ENCODE assay signal across 14 cellular contexts in the genomic region with DNA sequence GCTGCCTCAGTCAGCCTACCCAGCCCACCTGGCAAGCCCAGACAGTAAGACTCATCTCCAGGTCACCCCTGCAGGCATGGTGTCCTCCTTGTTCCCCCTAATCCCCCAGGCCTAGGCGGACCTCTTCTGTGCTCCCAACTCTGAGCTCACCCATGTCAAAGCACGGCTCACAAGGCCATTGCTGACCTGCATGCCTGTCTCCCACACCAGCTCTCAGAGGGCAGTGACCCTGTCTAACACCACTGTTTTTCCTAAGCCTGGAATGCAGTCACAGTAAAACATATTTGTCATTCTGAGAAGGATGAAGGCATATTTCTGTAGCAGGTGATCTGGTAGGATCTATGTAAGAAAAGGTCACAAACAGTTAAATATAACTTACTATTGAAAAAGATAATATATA.
DNase-seq lines count a peak whose midpoint lies in the region; ATAC-seq and TF ChIP-seq lines count a peak whose summit lies in the region.
"Had no signal": no experiment of that assay in that cellular context is flagged by ENCODE, and none has a peak within 500 bp of the region (broad histone marks: within the 10 kb centered on the region; RNA-seq: fewer than 3 reads in every experiment).

No MANE protein-coding gene starts in this region.

- H3K27me3 Mint-ChIP-seq in HFFc6 (ENCODE audit: insufficient read depth) = peaks cover 51% of the 10 kb centered on the region
- H3K27me3 Mint-ChIP-seq in mesothelial cell of epicardium (ENCODE audit: low read depth) = peaks cover 3% of the 10 kb centered on the region

- H3K4me3 Mint-ChIP-seq in HFFc6 (peak overlapping the region; percentile 34; the same call in 1 of the 2 replicates), mesothelial cell of epicardium (no peak overlapping the region)
- H3K4me3 Mint-ChIP-seq: central memory CD8-positive, alpha-beta T cell; stimulated activated naive B cell treated with anti-CD40 and anti-IgM and Interleukin-4, amounts not matched to agents 10 μg/mL and 1 μg/mL and 100 μg/mL, for 72 hours had no signal

- no peak overlapping the region for H3K4me3 ChIP-seq in ectodermal cell (ENCODE audit: insufficient read depth, low read depth, low read length)
- no peak overlapping the region for H3K4me3 ChIP-seq in testis

- TF ChIP-seq POLR2A in testis (IDR thresholded peaks at IDR 0.05) = no peak

- WGBS in ectodermal cell, 2 experiments = 73 to 78% methylated on average over 2 of the region's 2 CpGs
- 20 to 34% methylated on average over 2 of the region's 2 CpGs for WGBS in testis, 2 donors

- H3K27me3 ChIP-seq in ectodermal cell (ENCODE audit: control insufficient read depth, insufficient read depth, low read length, poor library complexity, severe bottlenecking) = no peaks in the 10 kb centered on the region
- H3K27me3 ChIP-seq in testis = no peaks in the 10 kb centered on the region

- H3K27ac Mint-ChIP-seq in HFFc6 (peak overlapping the region; percentile 63), mesothelial cell of epicardium (peak overlapping the region; percentile 47)
- H3K27ac Mint-ChIP-seq: stimulated activated naive B cell treated with anti-CD40 and anti-IgM and Interleukin-4, amounts not matched to agents 10 μg/mL and 1 μg/mL and 100 μg/mL, for 72 hours had no signal

- no peak for TF ChIP-seq CTCF in HFFc6 (IDR thresholded peaks at IDR 0.05)
- no peak for TF ChIP-seq CTCF in mesothelial cell of epicardium (IDR thresholded peaks at IDR 0.05; ENCODE audit: unreplicated experiment)
- TF ChIP-seq CTCF in testis (IDR thresholded peaks at IDR 0.05) = no peak

- ATAC-seq in HG02973 (IDR thresholded peaks at IDR 0.05; ENCODE audit: unreplicated experiment) = no peak
- ATAC-seq: Panc1 had no signal

- DNase-seq in HFFc6 (no peak), mesothelial cell of epicardium (ENCODE audit: low spot score in 2 of 2, unreplicated experiment in 2 of 2) (no peak), testis (no peak), NCI-H1930 (lab: John Stamatoyannopoulos, UW) (no peak), AG08396 (ENCODE audit: low spot score) (no peak)
- DNase-seq: activated CD4-positive, alpha-beta T cell treated with anti-CD3 and anti-CD28 coated beads, Interleukin-2, amount 50 U/mL, for 48 hours; activated effector memory CD4-positive, alpha-beta T cell treated with Interleukin-2 at 50 U/mL for 16 hours; stimulated activated CD4-positive, alpha-beta T cell treated with anti-CD3 and anti-CD28 coated beads, Interleukin-4, amount 100 ng/mL, for 1 hour; stimulated activated naive B cell treated with anti-CD40 and anti-IgM and Interleukin-4, amounts not matched to agents 10 μg/mL and 1 μg/mL and 100 μg/mL, for 72 hours; T-helper 2 cell had no signal

- H3K36me3 Mint-ChIP-seq in HFFc6 (ENCODE audit: low read depth) (peaks cover 65% of the 10 kb centered on the region), mesothelial cell of epicardium (no peaks in the 10 kb centered on the region)
- H3K36me3 Mint-ChIP-seq: stimulated activated naive B cell treated with anti-CD40 and anti-IgM and Interleukin-4, amounts not matched to agents 10 μg/mL and 1 μg/mL and 100 μg/mL, for 72 hours had no signal

- H3K9me3 ChIP-seq in ectodermal cell (ENCODE audit: control insufficient read depth, low read length) (no peaks in the 10 kb centered on the region), testis (no peaks in the 10 kb centered on the region)

- H3K27ac ChIP-seq in ectodermal cell (ENCODE audit: insufficient read depth, low read depth, low read length, poor library complexity, severe bottlenecking) (peak overlapping the region; percentile 17), testis (peak overlapping the region; percentile 29 to 91)

- H3K36me3 ChIP-seq in ectodermal cell (ENCODE audit: control insufficient read depth, insufficient read depth, low read length) (no peaks in the 10 kb centered on the region), testis (ENCODE audit: low read depth, missing control alignments) (no peaks in the 10 kb centered on the region)

- H3K4me1 ChIP-seq in ectodermal cell (ENCODE audit: control insufficient read depth, insufficient read depth, low read length) (peaks cover 37% of the 10 kb centered on the region), testis (peaks cover 30% of the 10 kb centered on the region)

- intact Hi-C loops in testis (cut with DNase I; ENCODE audit: low total_unique reads) = no loop called here

- peaks cover 7% of the 10 kb centered on the region; the same call in 1 of the 2 replicates for H3K9me3 Mint-ChIP-seq in HFFc6
- H3K9me3 Mint-ChIP-seq in mesothelial cell of epicardium = no peaks in the 10 kb centered on the region
- H3K9me3 Mint-ChIP-seq: central memory CD8-positive, alpha-beta T cell; stimulated activated naive B cell treated with anti-CD40 and anti-IgM and Interleukin-4, amounts not matched to agents 10 μg/mL and 1 μg/mL and 100 μg/mL, for 72 hours had no signal

- peaks cover 78% of the 10 kb centered on the region for H3K4me1 Mint-ChIP-seq in HFFc6 (ENCODE audit: low read depth)
- H3K4me1 Mint-ChIP-seq in mesothelial cell of epicardium = peaks cover 67% of the 10 kb centered on the region
- H3K4me1 Mint-ChIP-seq: central memory CD8-positive, alpha-beta T cell had no signal
